ENCODE assay signal across 1 cellular context in the genomic region with DNA sequence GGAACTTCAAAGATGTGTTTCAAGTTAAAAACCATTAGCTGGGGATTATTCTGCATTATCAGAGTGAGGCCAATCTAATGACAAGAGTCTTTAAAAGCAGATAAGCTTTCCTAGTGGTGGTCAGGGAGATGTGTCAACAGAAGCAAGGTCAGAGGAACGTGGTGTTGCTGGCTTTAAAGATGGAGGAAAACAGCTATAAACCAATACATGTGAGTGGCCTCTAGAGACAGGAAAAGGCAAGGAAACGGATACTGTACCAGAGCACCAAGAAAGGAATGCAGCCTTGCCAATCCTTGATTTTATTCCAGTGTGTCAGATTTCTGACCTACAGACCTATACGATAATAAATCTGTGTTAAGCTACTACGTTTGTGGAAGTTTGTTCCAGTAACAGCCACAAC.
TF ChIP-seq lines count a peak whose summit lies in the region.

No MANE protein-coding gene starts in this region.

TF ChIP-seq in WTC11, 78 proteins besides CTCF, POLR2A, EP300 and RAD21 (continued from another document):
- TF ChIP-seq, protein P1, sequence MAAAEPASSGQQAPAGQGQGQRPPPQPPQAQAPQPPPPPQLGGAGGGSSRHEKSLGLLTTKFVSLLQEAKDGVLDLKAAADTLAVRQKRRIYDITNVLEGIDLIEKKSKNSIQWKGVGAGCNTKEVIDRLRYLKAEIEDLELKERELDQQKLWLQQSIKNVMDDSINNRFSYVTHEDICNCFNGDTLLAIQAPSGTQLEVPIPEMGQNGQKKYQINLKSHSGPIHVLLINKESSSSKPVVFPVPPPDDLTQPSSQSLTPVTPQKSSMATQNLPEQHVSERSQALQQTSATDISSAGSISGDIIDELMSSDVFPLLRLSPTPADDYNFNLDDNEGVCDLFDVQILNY (CRISPR knock-in tag; IDR thresholded peaks at IDR 0.05), result no peak
- TF ChIP-seq, protein P2, sequence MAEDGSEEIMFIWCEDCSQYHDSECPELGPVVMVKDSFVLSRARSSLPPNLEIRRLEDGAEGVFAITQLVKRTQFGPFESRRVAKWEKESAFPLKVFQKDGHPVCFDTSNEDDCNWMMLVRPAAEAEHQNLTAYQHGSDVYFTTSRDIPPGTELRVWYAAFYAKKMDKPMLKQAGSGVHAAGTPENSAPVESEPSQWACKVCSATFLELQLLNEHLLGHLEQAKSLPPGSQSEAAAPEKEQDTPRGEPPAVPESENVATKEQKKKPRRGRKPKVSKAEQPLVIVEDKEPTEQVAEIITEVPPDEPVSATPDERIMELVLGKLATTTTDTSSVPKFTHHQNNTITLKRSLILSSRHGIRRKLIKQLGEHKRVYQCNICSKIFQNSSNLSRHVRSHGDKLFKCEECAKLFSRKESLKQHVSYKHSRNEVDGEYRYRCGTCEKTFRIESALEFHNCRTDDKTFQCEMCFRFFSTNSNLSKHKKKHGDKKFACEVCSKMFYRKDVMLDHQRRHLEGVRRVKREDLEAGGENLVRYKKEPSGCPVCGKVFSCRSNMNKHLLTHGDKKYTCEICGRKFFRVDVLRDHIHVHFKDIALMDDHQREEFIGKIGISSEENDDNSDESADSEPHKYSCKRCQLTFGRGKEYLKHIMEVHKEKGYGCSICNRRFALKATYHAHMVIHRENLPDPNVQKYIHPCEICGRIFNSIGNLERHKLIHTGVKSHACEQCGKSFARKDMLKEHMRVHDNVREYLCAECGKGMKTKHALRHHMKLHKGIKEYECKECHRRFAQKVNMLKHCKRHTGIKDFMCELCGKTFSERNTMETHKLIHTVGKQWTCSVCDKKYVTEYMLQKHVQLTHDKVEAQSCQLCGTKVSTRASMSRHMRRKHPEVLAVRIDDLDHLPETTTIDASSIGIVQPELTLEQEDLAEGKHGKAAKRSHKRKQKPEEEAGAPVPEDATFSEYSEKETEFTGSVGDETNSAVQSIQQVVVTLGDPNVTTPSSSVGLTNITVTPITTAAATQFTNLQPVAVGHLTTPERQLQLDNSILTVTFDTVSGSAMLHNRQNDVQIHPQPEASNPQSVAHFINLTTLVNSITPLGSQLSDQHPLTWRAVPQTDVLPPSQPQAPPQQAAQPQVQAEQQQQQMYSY (CRISPR knock-in tag; IDR thresholded peaks at IDR 0.05), result no peak
- TF ChIP-seq TCF7 (CRISPR knock-in tag; IDR thresholded peaks at IDR 0.05; ENCODE audit: low read depth), result no peak
- TF ChIP-seq, protein P3, sequence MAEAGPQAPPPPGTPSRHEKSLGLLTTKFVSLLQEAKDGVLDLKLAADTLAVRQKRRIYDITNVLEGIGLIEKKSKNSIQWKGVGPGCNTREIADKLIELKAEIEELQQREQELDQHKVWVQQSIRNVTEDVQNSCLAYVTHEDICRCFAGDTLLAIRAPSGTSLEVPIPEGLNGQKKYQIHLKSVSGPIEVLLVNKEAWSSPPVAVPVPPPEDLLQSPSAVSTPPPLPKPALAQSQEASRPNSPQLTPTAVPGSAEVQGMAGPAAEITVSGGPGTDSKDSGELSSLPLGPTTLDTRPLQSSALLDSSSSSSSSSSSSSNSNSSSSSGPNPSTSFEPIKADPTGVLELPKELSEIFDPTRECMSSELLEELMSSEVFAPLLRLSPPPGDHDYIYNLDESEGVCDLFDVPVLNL (CRISPR knock-in tag; IDR thresholded peaks at IDR 0.05; ENCODE audit: borderline replicate concordance, low read depth), result no peak
- no peak for TF ChIP-seq HMGA2 (CRISPR knock-in tag; IDR thresholded peaks at IDR 0.05)
- TF ChIP-seq, protein P4, sequence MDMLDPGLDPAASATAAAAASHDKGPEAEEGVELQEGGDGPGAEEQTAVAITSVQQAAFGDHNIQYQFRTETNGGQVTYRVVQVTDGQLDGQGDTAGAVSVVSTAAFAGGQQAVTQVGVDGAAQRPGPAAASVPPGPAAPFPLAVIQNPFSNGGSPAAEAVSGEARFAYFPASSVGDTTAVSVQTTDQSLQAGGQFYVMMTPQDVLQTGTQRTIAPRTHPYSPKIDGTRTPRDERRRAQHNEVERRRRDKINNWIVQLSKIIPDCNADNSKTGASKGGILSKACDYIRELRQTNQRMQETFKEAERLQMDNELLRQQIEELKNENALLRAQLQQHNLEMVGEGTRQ (CRISPR knock-in tag; IDR thresholded peaks at IDR 0.05), result no peak
- no peak for TF ChIP-seq ESRRA (CRISPR knock-in tag; IDR thresholded peaks at IDR 0.05; ENCODE audit: borderline replicate concordance)
- TF ChIP-seq, protein P5, sequence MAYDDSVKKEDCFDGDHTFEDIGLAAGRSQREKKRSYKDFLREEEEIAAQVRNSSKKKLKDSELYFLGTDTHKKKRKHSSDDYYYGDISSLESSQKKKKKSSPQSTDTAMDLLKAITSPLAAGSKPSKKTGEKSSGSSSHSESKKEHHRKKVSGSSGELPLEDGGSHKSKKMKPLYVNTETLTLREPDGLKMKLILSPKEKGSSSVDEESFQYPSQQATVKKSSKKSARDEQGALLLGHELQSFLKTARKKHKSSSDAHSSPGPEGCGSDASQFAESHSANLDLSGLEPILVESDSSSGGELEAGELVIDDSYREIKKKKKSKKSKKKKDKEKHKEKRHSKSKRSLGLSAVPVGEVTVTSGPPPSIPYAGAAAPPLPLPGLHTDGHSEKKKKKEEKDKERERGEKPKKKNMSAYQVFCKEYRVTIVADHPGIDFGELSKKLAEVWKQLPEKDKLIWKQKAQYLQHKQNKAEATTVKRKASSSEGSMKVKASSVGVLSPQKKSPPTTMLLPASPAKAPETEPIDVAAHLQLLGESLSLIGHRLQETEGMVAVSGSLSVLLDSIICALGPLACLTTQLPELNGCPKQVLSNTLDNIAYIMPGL (CRISPR knock-in tag; IDR thresholded peaks at IDR 0.05), result no peak
- TF ChIP-seq, protein P6, sequence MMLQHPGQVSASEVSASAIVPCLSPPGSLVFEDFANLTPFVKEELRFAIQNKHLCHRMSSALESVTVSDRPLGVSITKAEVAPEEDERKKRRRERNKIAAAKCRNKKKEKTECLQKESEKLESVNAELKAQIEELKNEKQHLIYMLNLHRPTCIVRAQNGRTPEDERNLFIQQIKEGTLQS (CRISPR knock-in tag; conservative IDR thresholded peaks at IDR 0.05), result no peak
- TF ChIP-seq, protein P7, sequence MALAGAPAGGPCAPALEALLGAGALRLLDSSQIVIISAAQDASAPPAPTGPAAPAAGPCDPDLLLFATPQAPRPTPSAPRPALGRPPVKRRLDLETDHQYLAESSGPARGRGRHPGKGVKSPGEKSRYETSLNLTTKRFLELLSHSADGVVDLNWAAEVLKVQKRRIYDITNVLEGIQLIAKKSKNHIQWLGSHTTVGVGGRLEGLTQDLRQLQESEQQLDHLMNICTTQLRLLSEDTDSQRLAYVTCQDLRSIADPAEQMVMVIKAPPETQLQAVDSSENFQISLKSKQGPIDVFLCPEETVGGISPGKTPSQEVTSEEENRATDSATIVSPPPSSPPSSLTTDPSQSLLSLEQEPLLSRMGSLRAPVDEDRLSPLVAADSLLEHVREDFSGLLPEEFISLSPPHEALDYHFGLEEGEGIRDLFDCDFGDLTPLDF (CRISPR knock-in tag; IDR thresholded peaks at IDR 0.05), result no peak
- TF ChIP-seq JAZF1 (CRISPR knock-in tag; IDR thresholded peaks at IDR 0.05), result no peak
- TF ChIP-seq, protein P8, sequence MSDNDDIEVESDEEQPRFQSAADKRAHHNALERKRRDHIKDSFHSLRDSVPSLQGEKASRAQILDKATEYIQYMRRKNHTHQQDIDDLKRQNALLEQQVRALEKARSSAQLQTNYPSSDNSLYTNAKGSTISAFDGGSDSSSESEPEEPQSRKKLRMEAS (CRISPR knock-in tag; IDR thresholded peaks at IDR 0.05), result no peak
